Comparison of ENCODE assay signal across 6 cellular contexts in genomic region chr1:163293497-163293896, GRCh38. TPM values are rescaled to one million over a fixed set of nuclear protein-coding genes. Genes with fewer than 3 reads are reported as not detected.
DNase-seq lines count a peak whose midpoint lies in the region; ATAC-seq, FAIRE-seq and TF ChIP-seq lines count a peak whose summit lies in the region.
"Not testable (repeated sequence)": the region's sequence is repeated elsewhere in the genome, so short reads cannot be mapped to it uniquely, and the experiment has no call there.

No MANE protein-coding gene starts in this region.

- not testable (repeated sequence) for H3K27ac ChIP-seq in endodermal cell (ENCODE audit: low read depth, low read length); liver (ENCODE audit: low read depth in 1 of 2, low read length in 2 of 2); small intestine (ENCODE audit: low read depth in 1 of 2, low read length in 1 of 2)
- peak overlapping the region in 1 of 3 donors; percentile 58 for H3K27ac ChIP-seq in right lobe of liver

- intact Hi-C loops in right lobe of liver (cut with DNase I) = not testable (repeated sequence)

- H3K36me3 ChIP-seq in endodermal cell (ENCODE audit: control insufficient read depth, insufficient read depth, low read length); liver (ENCODE audit: control insufficient read depth in 4 of 4, insufficient read depth in 3 of 4, low read depth in 1 of 4, low read length in 3 of 4); right lobe of liver; small intestine (ENCODE audit: control insufficient read depth in 2 of 2, insufficient read depth in 2 of 2, low read length in 2 of 2): not testable (repeated sequence)

- not testable (repeated sequence) for FAIRE-seq in small intestine (lab: Jason Lieb, UNC)

- DNase-seq in endodermal cell; endothelial cell (ENCODE audit: low spot score); left lobe of liver (ENCODE audit: low spot score); right lobe of liver: not testable (repeated sequence)
- peak; percentile 4 for DNase-seq in small intestine

- ATAC-seq in left lobe of liver = peak; percentile 25
- ATAC-seq in right lobe of liver = peak in 3 of 4 donors; percentile 8 to 45 (median 14)

- H3K9me3 Mint-ChIP-seq in endodermal cell = peaks cover 33% of the 10 kb centered on the region
- not testable (repeated sequence) for H3K9me3 Mint-ChIP-seq in endothelial cell (ENCODE audit: unreplicated experiment)

- not testable (repeated sequence) for H3K4me3 Mint-ChIP-seq in endodermal cell
- H3K4me3 Mint-ChIP-seq in endothelial cell (ENCODE audit: unreplicated experiment) = peak overlapping the region; percentile 54

- not testable (repeated sequence) for H3K9ac ChIP-seq in endodermal cell (ENCODE audit: extremely low read depth, low read length, poor library complexity, severe bottlenecking); liver (ENCODE audit: low read depth in 1 of 2, low read length in 2 of 2)

- H3K4me1 ChIP-seq in endodermal cell (ENCODE audit: control insufficient read depth, insufficient read depth, low read length) (peaks cover 19% of the 10 kb centered on the region), right lobe of liver (peaks cover 0 to 33% (median 7%) of the 10 kb centered on the region in 4 donors)
- H3K4me1 ChIP-seq in liver (ENCODE audit: control insufficient read depth in 4 of 4, insufficient read depth in 4 of 4, low read length in 3 of 4); small intestine (ENCODE audit: control insufficient read depth in 2 of 2, insufficient read depth in 1 of 2, low read depth in 1 of 2, low read length in 1 of 2): not testable (repeated sequence)

- not testable (repeated sequence) for H3K27ac Mint-ChIP-seq in endodermal cell; endothelial cell (ENCODE audit: unreplicated experiment)

- H3K36me3 Mint-ChIP-seq in endodermal cell (ENCODE audit: low read depth) = peaks cover 32% of the 10 kb centered on the region
- peaks cover 20% of the 10 kb centered on the region for H3K36me3 Mint-ChIP-seq in endothelial cell (ENCODE audit: low read depth, unreplicated experiment)

- peak in 1 of 2 donors; percentile 8 for TF ChIP-seq RAD21 in liver (IDR thresholded peaks at IDR 0.05)

- H3K27me3 Mint-ChIP-seq in endodermal cell (ENCODE audit: insufficient read depth); endothelial cell (ENCODE audit: unreplicated experiment): not testable (repeated sequence)

- not testable (repeated sequence) for H3K27me3 ChIP-seq in endodermal cell (ENCODE audit: control insufficient read depth, insufficient read depth, low read length, poor library complexity, severe bottlenecking); liver (ENCODE audit: control insufficient read depth in 4 of 4, insufficient read depth in 4 of 4, low read length in 3 of 4); right lobe of liver; small intestine (ENCODE audit: control insufficient read depth in 2 of 2, insufficient read depth in 2 of 2, low read length in 2 of 2)

- not testable (repeated sequence) for TF ChIP-seq CTCF in endodermal cell (conservative IDR thresholded peaks at IDR 0.05); endothelial cell (IDR thresholded peaks at IDR 0.05; ENCODE audit: unreplicated experiment); liver (IDR thresholded peaks at IDR 0.05; ENCODE audit: low read depth, low read length, missing input control); right lobe of liver (IDR thresholded peaks at IDR 0.05)

- peaks cover 18% of the 10 kb centered on the region for H3K9me3 ChIP-seq in endodermal cell (ENCODE audit: control insufficient read depth, low read length)
- H3K9me3 ChIP-seq in liver (ENCODE audit: control insufficient read depth in 4 of 4, low read length in 3 of 4); right lobe of liver; small intestine (ENCODE audit: control insufficient read depth, low read depth): not testable (repeated sequence)

- H3K4me3 ChIP-seq in endodermal cell (ENCODE audit: low read length) = peak overlapping the region; percentile 41
- not testable (repeated sequence) for H3K4me3 ChIP-seq in liver (ENCODE audit: low read depth in 1 of 3, low read length in 3 of 3); right lobe of liver; small intestine (ENCODE audit: low read depth in 1 of 2, low read length in 2 of 2)

- not testable (repeated sequence) for TF ChIP-seq POLR2A in right lobe of liver (IDR thresholded peaks at IDR 0.05)

- WGBS in endodermal cell (ENCODE audit: insufficient coverage in 1 of 2, insufficient read length in 1 of 2), 2 experiments = 92% methylated on average over 1 of the region's 1 CpG; no CpG with 5 or more reads in 1 of the 2 experiments
- WGBS in liver = 27% methylated on average over 1 of the region's 1 CpG
- WGBS in right lobe of liver (ENCODE audit: insufficient coverage, low coverage, low lambda C conversion rate, missing lambda C conversion rate) = 25% methylated on average over 1 of the region's 1 CpG
- WGBS in small intestine, 3 donors = 28 to 61% (median 39%) methylated on average over 1 of the region's 1 CpG

- peaks cover 22% of the 10 kb centered on the region for H3K4me1 Mint-ChIP-seq in endodermal cell
- H3K4me1 Mint-ChIP-seq in endothelial cell (ENCODE audit: unreplicated experiment) = not testable (repeated sequence)

TF ChIP-seq in liver, 16 proteins besides CTCF, POLR2A, EP300 and RAD21:
- peak; percentile 24 for TF ChIP-seq ZBTB33 (IDR thresholded peaks at IDR 0.05)
- TF ChIP-seq RXRA (IDR thresholded peaks at IDR 0.05) = peak in 1 of 2 donors; percentile 34
- peak; percentile 70 for TF ChIP-seq SP1 (IDR thresholded peaks at IDR 0.05)
- peak; percentile 69 for TF ChIP-seq HNF4G (IDR thresholded peaks at IDR 0.05)
- peak; percentile 23 to 24 for TF ChIP-seq JUND (IDR thresholded peaks at IDR 0.05)
- TF ChIP-seq HNF4A (conservative IDR thresholded peaks at IDR 0.05) = peak; percentile 89 to 91
- TF ChIP-seq YY1 (IDR thresholded peaks at IDR 0.05) = peak; percentile 29

RNA-seq across cellular contexts. Expression of gene NUF2, which starts 28.3 kb away (rescaled TPM):
- total RNA-seq in endodermal cell = 10 to 100 TPM; 28.8 to 35.8 TPM
- 87.1 TPM for polyA plus RNA-seq in endodermal cell (2013, experiment 1 of 2)
- 94.8 TPM for polyA plus RNA-seq in endodermal cell (2013, experiment 2 of 2)
- total RNA-seq in endothelial cell (ENCODE audit: unreplicated experiment) = 6.0 TPM
- 0.45 TPM for total RNA-seq in left lobe of liver
- 10 to 100 TPM in 1 of 2 donors, not detected in 1; 31.6 TPM for total RNA-seq in liver
- 1 to 10 TPM in 1 of 2 donors, under 1 TPM in 1; 0.80 to 1.0 TPM for polyA plus RNA-seq in liver
- total RNA-seq in right lobe of liver = 1 to 10 TPM in 2 of 6 experiments, under 1 TPM in 3, not detected in 1; 0.26 to 1.3 (median 0.98) TPM
- 10 to 100 TPM in 1 of 3 donors, 1 to 10 TPM in 1, under 1 TPM in 1; 0.54 to 11.5 (median 2.0) TPM for polyA plus RNA-seq in small intestine
